Comparison of ENCODE assay signal across 8 cellular contexts in the genomic region with DNA sequence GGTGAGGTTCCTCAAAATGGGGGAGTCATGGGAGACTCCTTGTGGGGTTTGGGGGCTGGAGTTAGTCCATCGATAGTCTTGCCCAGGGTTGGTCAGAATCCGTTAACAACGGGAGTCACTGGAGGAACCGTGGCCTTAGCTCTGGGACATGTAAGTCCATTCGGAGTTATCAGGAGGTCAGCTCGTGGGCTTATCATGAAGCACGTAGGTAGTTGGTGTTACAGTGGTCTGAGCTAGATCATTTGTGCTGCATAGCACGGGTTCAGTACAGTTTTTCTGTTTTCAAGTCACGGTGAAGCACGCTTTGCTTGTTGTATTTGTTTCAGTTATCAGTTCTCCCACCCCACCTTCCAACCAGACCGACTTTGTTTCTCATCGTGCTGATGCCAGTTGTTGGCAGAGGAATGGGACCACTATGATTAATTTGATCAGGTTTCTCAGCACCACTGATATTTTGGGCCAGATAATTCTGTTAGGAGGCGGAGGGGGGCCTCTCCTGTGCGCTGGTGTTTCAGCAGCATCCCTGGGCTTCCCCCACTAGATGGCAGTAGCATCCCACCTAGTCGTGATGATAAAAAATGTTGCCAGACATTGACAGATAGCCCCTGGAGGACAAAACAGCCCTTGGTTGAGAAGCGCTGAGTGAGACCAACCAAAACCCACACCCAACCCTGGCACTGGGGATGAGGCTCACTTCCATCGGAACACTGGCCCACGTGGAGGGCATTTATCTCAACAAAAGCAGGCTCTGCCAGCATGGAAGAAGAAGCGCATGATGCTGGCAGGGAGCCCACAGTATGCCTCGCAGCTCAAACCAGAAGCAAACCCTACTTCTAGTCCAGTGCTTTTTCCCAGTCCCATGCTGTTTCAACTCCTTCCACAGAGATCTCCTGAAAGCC. TPM values are rescaled to one million over a fixed set of nuclear protein-coding genes. Genes with fewer than 3 reads are reported as not detected.
DNase-seq lines count a peak whose midpoint lies in the region; ATAC-seq, FAIRE-seq and TF ChIP-seq lines count a peak whose summit lies in the region.

No MANE protein-coding gene starts in this region.

- TF ChIP-seq POLR2A in H54 (IDR thresholded peaks at IDR 0.05; ENCODE audit: low read depth, low read length): no peak

- H3K27ac Mint-ChIP-seq in CD14-positive monocyte: peak overlapping the region in 2 of 7 donors; percentile 15 to 26

- intact Hi-C loops in CD14-positive monocyte (cut with micrococcal nuclease): loop anchor here (1.0 to 10.0 kb wide), 9 partner anchors 70 to 703 kb away; a partner anchor contains a TSS

- H3K27me3 Mint-ChIP-seq in CD14-positive monocyte (ENCODE audit: low read depth in 3 of 3): peaks cover 2 to 5% (median 5%) of the 10 kb centered on the region in 3 donors

- H3K27ac ChIP-seq in keratinocyte (ENCODE audit: control insufficient read depth, insufficient read depth, low read length): no peak overlapping the region

- no peaks in the 10 kb centered on the region for H3K9me3 Mint-ChIP-seq in CD14-positive monocyte

- H3K9ac ChIP-seq in keratinocyte (ENCODE audit: control insufficient read depth, extremely low read depth, insufficient read depth, low read length): no peak overlapping the region

- peaks cover 0 to 3% of the 10 kb centered on the region in 2 donors for H3K36me3 Mint-ChIP-seq in CD14-positive monocyte

- H2AFZ ChIP-seq in keratinocyte (ENCODE audit: control insufficient read depth, low read length): no peak overlapping the region

- TF ChIP-seq CTCF in CD14-positive monocyte (IDR thresholded peaks at IDR 0.05) (peak; percentile 88), cardiac fibroblast (IDR thresholded peaks at IDR 0.05; ENCODE audit: low read depth, low read length) (peak; percentile 92), keratinocyte (optimal IDR thresholded peaks at IDR 0.05 in 1 of 3, IDR thresholded peaks at IDR 0.05 in 1 of 3, conservative IDR thresholded peaks at IDR 0.05 in 1 of 3; ENCODE audit: extremely low read depth in 1 of 3, insufficient read depth in 2 of 3, low read length in 3 of 3) (peak; percentile 90 to 96 (median 92))

- no peak for FAIRE-seq in H54 (lab: Jason Lieb, UNC)
- peak; percentile 79 for FAIRE-seq in keratinocyte (lab: Jason Lieb, UNC)

- dilution Hi-C loops in keratinocyte (cut with MboI; ENCODE audit: extremely low pct_ligation_motif_present, low sequenced_read_pairs): no loop called here

- DNase-seq in CD14-positive monocyte (ENCODE audit: low spot score): peak; percentile 62
- DNase-seq in H54 (ENCODE audit: insufficient read length, low spot score): peak; percentile 60
- DNase-seq in NCI-H2171 (lab: John Stamatoyannopoulos, UW): peak; percentile 81
- DNase-seq in activated CD4-positive, CD25-positive, alpha-beta regulatory T cell (lab: John Stamatoyannopoulos, UW): peak; percentile 58 to 76 (median 66)
- peak; percentile 82 to 84 for DNase-seq in cardiac fibroblast (ENCODE audit: low read depth in 2 of 2)
- DNase-seq in keratinocyte (ENCODE audit: low read depth, low spot score): peak; percentile 46
- DNase-seq in stimulated activated CD4-positive, alpha-beta T cell treated with anti-CD3 and anti-CD28 coated beads, Interleukin-15, amount 100 ng/mL, for 24 hours: peak; percentile 85

- H3K4me3 Mint-ChIP-seq in CD14-positive monocyte: peak overlapping the region; percentile 53 to 67

- H3K4me3 ChIP-seq in cardiac fibroblast (replicated peaks in 1 of 2; ENCODE audit: low read depth in 2 of 2, low read length in 2 of 2) (no peak overlapping the region), keratinocyte (ENCODE audit: control insufficient read depth in 2 of 3, extremely low read depth in 1 of 3, insufficient read depth in 2 of 3, low read depth in 1 of 3, low read length in 3 of 3) (no peak overlapping the region)

- no peaks in the 10 kb centered on the region for H4K20me1 ChIP-seq in keratinocyte (ENCODE audit: control insufficient read depth, extremely low read depth, insufficient read depth, low read length)

- H3K9me1 ChIP-seq in keratinocyte (ENCODE audit: control insufficient read depth, extremely low read depth, insufficient read depth, low read length): no peaks in the 10 kb centered on the region

- no peaks in the 10 kb centered on the region for H3K9me3 ChIP-seq in keratinocyte (ENCODE audit: control insufficient read depth, low read depth, low read length)

- no peak overlapping the region for H3K4me2 ChIP-seq in keratinocyte (ENCODE audit: control insufficient read depth, extremely low read depth, insufficient read depth, low read depth, low read length)

- H3K79me2 ChIP-seq in keratinocyte (ENCODE audit: control insufficient read depth, insufficient read depth, low read length): peaks cover 11% of the 10 kb centered on the region

- H3K4me1 ChIP-seq in keratinocyte (ENCODE audit: control insufficient read depth, extremely low read depth, insufficient read depth, low read length): peaks cover 30% of the 10 kb centered on the region

- peaks cover 7% of the 10 kb centered on the region for H3K27me3 ChIP-seq in keratinocyte (ENCODE audit: control insufficient read depth, extremely low read depth, insufficient read depth, low read length)

- ATAC-seq in GM19452 (IDR thresholded peaks at IDR 0.05; ENCODE audit: unreplicated experiment): no peak

- H3K36me3 ChIP-seq in keratinocyte (ENCODE audit: control insufficient read depth in 2 of 2, extremely low read depth in 1 of 2, insufficient read depth in 2 of 2, low read length in 2 of 2): no peaks in the 10 kb centered on the region

- H3K4me1 Mint-ChIP-seq in CD14-positive monocyte: peaks cover 55% of the 10 kb centered on the region

RNA-seq across cellular contexts. Expression of a gene that starts 2.2 kb away (rescaled TPM):
- polyA plus RNA-seq in CD14-positive monocyte (10 to 100 TPM; 73.2 to 74.0 TPM), keratinocyte (43.2 to 51.9 TPM (median 48.9 TPM) in 3 replicates)
- polyA plus RNA-seq in keratinocyte (2011; ENCODE audit: low read depth): 28.5 TPM
- 19.4 and 21.7 TPM in 2 replicates for polyA plus RNA-seq in keratinocyte (2011; cell fraction: cytosol; rRNA removed)
- 82.8 and 86.6 TPM in 2 replicates for polyA plus RNA-seq in keratinocyte (2011; cell fraction: nucleus; rRNA removed)
- polyA plus RNA-seq in keratinocyte (2012; ENCODE audit: low replicate concordance): 51.6 and 76.8 TPM in 2 replicates
- polyA minus RNA-seq in keratinocyte: 20.3 to 21.1 TPM (median 20.9 TPM) in 3 replicates
- 14.6 TPM for polyA minus RNA-seq in keratinocyte (2011; cell fraction: cytosol; rRNA and poly(A)+ RNA removed)
- 37.1 and 51.3 TPM in 2 replicates for polyA minus RNA-seq in keratinocyte (2011; cell fraction: nucleus; rRNA and poly(A)+ RNA removed)

RNA-seq across cellular contexts. Expression of a gene that starts 45.6 kb away (rescaled TPM):
- polyA plus RNA-seq in CD14-positive monocyte (1 to 10 TPM; 1.8 to 3.2 TPM), keratinocyte (not detected in 3 replicates)
- polyA plus RNA-seq in keratinocyte (2011; ENCODE audit: low read depth): not detected
- not detected in 2 replicates for polyA plus RNA-seq in keratinocyte (2011; cell fraction: cytosol; rRNA removed)
- not detected in 2 replicates for polyA plus RNA-seq in keratinocyte (2011; cell fraction: nucleus; rRNA removed)
- not detected in 2 replicates for polyA plus RNA-seq in keratinocyte (2012; ENCODE audit: low replicate concordance)
- not detected in 3 replicates for polyA minus RNA-seq in keratinocyte
- not detected for polyA minus RNA-seq in keratinocyte (2011; cell fraction: cytosol; rRNA and poly(A)+ RNA removed)
- polyA minus RNA-seq in keratinocyte (2011; cell fraction: nucleus; rRNA and poly(A)+ RNA removed): not detected in 2 replicates
